ENCODE assay signal across 8 cellular contexts in genomic region chr19:37007587-37008220, GRCh38.
A peak's percentile ranks its signal among the peaks of the same experiment; 100 is the strongest.
DNase-seq lines count a peak whose midpoint lies in the region; ATAC-seq lines count a peak whose summit lies in the region.

No MANE protein-coding gene starts in this region.

- ATAC-seq in Right ventricle myocardium superior (ENCODE audit: poor library complexity) (peak; percentile 96), GM21619 (IDR thresholded peaks at IDR 0.05; ENCODE audit: unreplicated experiment) (no peak), GM21515 (IDR thresholded peaks at IDR 0.05; ENCODE audit: unreplicated experiment) (no peak), HG03135 (IDR thresholded peaks at IDR 0.05; ENCODE audit: unreplicated experiment) (no peak)

- intact Hi-C loops in Right ventricle myocardium superior (cut with DNase I), result loop anchor here (10.0 kb wide), 1 partner anchor 67 kb away; the partner anchor contains the start of gene ZNF420

- DNase-seq in NCI-H1092 treated with DMSO at 0.1 percent for 48 hours (lab: John Stamatoyannopoulos, UW) (peak; percentile 56), Right ventricle myocardium superior (peak; percentile 89), HK-2 (ENCODE audit: unreplicated experiment) (no peak)
- peak; percentile 45 to 56 for DNase-seq in activated T-cell treated with anti-CD3 and anti-CD28 coated beads, Interleukin-2, amount 50 U/mL, for 48 hours
- DNase-seq in stimulated activated CD4-positive, alpha-beta T cell treated with anti-CD3 and anti-CD28 coated beads, Interleukin-12 subunit alpha, Interleukin-12 subunit beta, amount 100 ng/mL, for 24 hours (ENCODE audit: low read depth in 2 of 2), result peak; percentile 7 to 17
